Comparison of ENCODE assay signal across 9 cellular contexts in the genomic region with DNA sequence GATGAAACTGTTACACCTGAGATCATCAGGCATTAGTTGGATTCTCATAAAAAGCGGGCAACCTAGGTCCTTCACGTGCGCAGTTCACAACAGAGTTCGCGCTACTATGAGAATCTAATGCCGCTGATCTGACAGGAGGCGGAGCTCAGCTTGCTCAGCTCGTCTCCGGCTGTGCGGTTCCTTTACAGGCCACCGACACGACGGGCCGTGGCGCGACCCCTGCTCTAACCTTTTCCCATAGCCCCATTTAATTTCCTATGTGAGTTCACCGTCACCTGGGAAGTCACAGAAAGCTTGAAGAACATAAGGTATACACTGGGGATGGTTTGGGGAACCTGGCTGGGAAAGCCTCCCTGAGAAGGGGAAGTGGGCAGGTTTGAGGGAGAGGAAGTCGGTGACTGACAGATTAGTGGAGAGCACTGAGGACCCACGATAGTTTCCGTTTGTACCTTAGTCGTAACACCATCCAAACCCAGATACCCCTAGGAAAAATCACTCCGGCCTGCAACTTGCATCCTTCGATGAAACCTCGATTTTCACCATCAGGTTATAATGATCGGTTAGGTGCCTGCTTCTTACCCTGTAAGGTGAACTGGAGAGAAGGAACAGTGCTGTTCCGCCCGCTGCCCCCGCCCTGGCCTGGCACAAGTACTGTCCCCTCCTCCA. TPM values are rescaled to one million over a fixed set of nuclear protein-coding genes. Genes with fewer than 3 reads are reported as not detected.
A peak's percentile ranks its signal among the peaks of the same experiment; 100 is the strongest.
DNase-seq lines count a peak whose midpoint lies in the region; ATAC-seq and TF ChIP-seq lines count a peak whose summit lies in the region.
"Had no signal": no experiment of that assay in that cellular context is flagged by ENCODE, and none has a peak within 500 bp of the region (broad histone marks: within the 10 kb centered on the region; RNA-seq: fewer than 3 reads in every experiment).

No MANE protein-coding gene starts in this region.

- POLR2A ChIA-PET in activated naive CD8-positive, alpha-beta T cell treated with anti-CD3 and anti-CD28 coated beads, Interleukin-2, amount 10 ng/mL, durations not matched to agents 7 days and 5 days (lab: Charles Lee): interaction anchor here (0.6 to 5.0 kb wide), 26 partner anchors 21 to 318 kb away, joined by 3 to 63 read pairs (median 4); a partner anchor contains a TSS

- H3K36me3 ChIP-seq in DOHH2 (ENCODE audit: control insufficient read depth, low read length): peaks cover 11% of the 10 kb centered on the region
- H3K36me3 ChIP-seq in iPS-20b (ENCODE audit: insufficient read depth, low read depth, low read length): peaks cover 6% of the 10 kb centered on the region

- H3K27ac Mint-ChIP-seq in activated naive CD8-positive, alpha-beta T cell treated with anti-CD3 and anti-CD28 coated beads, Interleukin-2, amount 10 ng/mL, durations not matched to agents 7 days and 5 days: peak overlapping the region; percentile 97

- H3K79me2 ChIP-seq in DOHH2 (ENCODE audit: control insufficient read depth, low read length): peaks cover 13% of the 10 kb centered on the region

- peaks cover 25% of the 10 kb centered on the region for H3K4me1 Mint-ChIP-seq in activated naive CD8-positive, alpha-beta T cell treated with anti-CD3 and anti-CD28 coated beads, Interleukin-2, amount 10 ng/mL, durations not matched to agents 7 days and 5 days

- peaks cover 15% of the 10 kb centered on the region for H3K27me3 Mint-ChIP-seq in activated naive CD8-positive, alpha-beta T cell treated with anti-CD3 and anti-CD28 coated beads, Interleukin-2, amount 10 ng/mL, durations not matched to agents 7 days and 5 days

- H3K4me3 ChIP-seq in DOHH2 (ENCODE audit: low read length): peak overlapping the region; percentile 87
- H3K4me3 ChIP-seq in iPS-20b (ENCODE audit: low read length): peak overlapping the region; percentile 61

- H3F3A ChIP-seq in DOHH2 (ENCODE audit: control insufficient read depth, insufficient read depth): peaks cover 14% of the 10 kb centered on the region

- H3K4me1 ChIP-seq in DOHH2 (ENCODE audit: control insufficient read depth, low read length) (peaks cover 40% of the 10 kb centered on the region), iPS-20b (ENCODE audit: insufficient read depth, low read length) (peaks cover 9% of the 10 kb centered on the region)

- no peak for TF ChIP-seq CTCF in DOHH2 (IDR thresholded peaks at IDR 0.05; ENCODE audit: low read depth, low read length, poor library complexity, severe bottlenecking)

- H3K9me3 ChIP-seq in DOHH2 (ENCODE audit: control insufficient read depth, insufficient read depth, low read length) (no peaks in the 10 kb centered on the region), iPS-20b (ENCODE audit: insufficient read depth, low read depth, low read length) (no peaks in the 10 kb centered on the region)

- H4K20me1 ChIP-seq in DOHH2 (ENCODE audit: control insufficient read depth, insufficient read depth, low read depth, low read length): no peaks in the 10 kb centered on the region

- H3K27me3 ChIP-seq in DOHH2 (ENCODE audit: control insufficient read depth, low read length): 0 out of 2 replicates have a peak, but pooled peaks cover 3% of the 10 kb centered on the region
- peaks cover 67% of the 10 kb centered on the region for H3K27me3 ChIP-seq in iPS-20b (ENCODE audit: insufficient read depth, low read length)

- ATAC-seq in HG02678 (IDR thresholded peaks at IDR 0.05; ENCODE audit: unreplicated experiment): peak; percentile 25
- peak; percentile 32 for ATAC-seq in activated naive CD8-positive, alpha-beta T cell treated with anti-CD3 and anti-CD28 coated beads, Interleukin-2, amount 10 ng/mL, durations not matched to agents 7 days and 5 days (ENCODE audit: low read depth)

- intact Hi-C loops in posterior vena cava (cut with DNase I): no loop called here

- peak overlapping the region; percentile 93 for H3K4me3 Mint-ChIP-seq in activated naive CD8-positive, alpha-beta T cell treated with anti-CD3 and anti-CD28 coated beads, Interleukin-2, amount 10 ng/mL, durations not matched to agents 7 days and 5 days

- no peaks in the 10 kb centered on the region for H3K9me2 ChIP-seq in DOHH2 (replicated peaks; ENCODE audit: control insufficient read depth, low read length)

- H3K4me2 ChIP-seq in DOHH2 (ENCODE audit: low read length): peak overlapping the region; percentile 95

- H3K27ac ChIP-seq in DOHH2 (ENCODE audit: low read depth, low read length) (peak overlapping the region; percentile 86), iPS-20b (ENCODE audit: low read length) (no peak overlapping the region)

- no peaks in the 10 kb centered on the region for H3K9me3 Mint-ChIP-seq in activated naive CD8-positive, alpha-beta T cell treated with anti-CD3 and anti-CD28 coated beads, Interleukin-2, amount 10 ng/mL, durations not matched to agents 7 days and 5 days

- H3K9ac ChIP-seq in iPS-20b (ENCODE audit: low read depth, low read length): peak overlapping the region; percentile 1; the same call in 1 of the 2 replicates

- peak; percentile 50 for DNase-seq in SK-N-DZ (ENCODE audit: low spot score)
- DNase-seq in activated naive CD8-positive, alpha-beta T cell treated with anti-CD3 and anti-CD28 coated beads, Interleukin-2, amount 10 ng/mL, durations not matched to agents 7 days and 5 days: peak; percentile 75
- DNase-seq in stimulated activated CD4-positive, alpha-beta T cell treated with anti-CD3 and anti-CD28 coated beads, Interleukin-1b, Interleukin-23, amount 100 ng/mL, for 4 hours (ENCODE audit: low read depth in 2 of 2): peak; percentile 37 to 41
- DNase-seq in NCI-H226: no peak
- no peak for DNase-seq in posterior vena cava (ENCODE audit: low spot score)

- peaks cover 2% of the 10 kb centered on the region for H3K36me3 Mint-ChIP-seq in activated naive CD8-positive, alpha-beta T cell treated with anti-CD3 and anti-CD28 coated beads, Interleukin-2, amount 10 ng/mL, durations not matched to agents 7 days and 5 days

RNA-seq across cellular contexts. Expression of a gene that starts 2.8 kb away (rescaled TPM):
- polyA plus RNA-seq in SK-N-DZ (2014; cell fraction: cytosol; rRNA removed): 147 and 171 TPM in 2 replicates
- polyA plus RNA-seq in SK-N-DZ (2014; cell fraction: nucleus; rRNA removed): 254 and 291 TPM in 2 replicates
- 10 to 100 TPM; 65.0 to 67.0 TPM for total RNA-seq in activated naive CD8-positive, alpha-beta T cell treated with anti-CD3 and anti-CD28 coated beads, Interleukin-2, amount 10 ng/mL, durations not matched to agents 7 days and 5 days
- 10 to 100 TPM; 29.5 to 35.3 TPM for total RNA-seq in posterior vena cava

RNA-seq across cellular contexts. Expression of a gene that starts 11.9 kb away (rescaled TPM):
- polyA plus RNA-seq in SK-N-DZ (2014; cell fraction: cytosol; rRNA removed): 0.35 and 1.1 TPM in 2 replicates
- polyA plus RNA-seq in SK-N-DZ (2014; cell fraction: nucleus; rRNA removed): 0.11 and 0.94 TPM in 2 replicates
- not detected for total RNA-seq in activated naive CD8-positive, alpha-beta T cell treated with anti-CD3 and anti-CD28 coated beads, Interleukin-2, amount 10 ng/mL, durations not matched to agents 7 days and 5 days
- total RNA-seq in posterior vena cava: not detected
- total RNA-seq: M059J had no signal

RNA-seq across cellular contexts. Expression of a gene that starts 24.8 kb away (rescaled TPM):
- polyA plus RNA-seq in SK-N-DZ (2014; cell fraction: cytosol; rRNA removed): 99.9 and 106 TPM in 2 replicates
- polyA plus RNA-seq in SK-N-DZ (2014; cell fraction: nucleus; rRNA removed): 62.8 and 70.8 TPM in 2 replicates
- 10 to 100 TPM; 44.8 to 51.2 TPM for total RNA-seq in activated naive CD8-positive, alpha-beta T cell treated with anti-CD3 and anti-CD28 coated beads, Interleukin-2, amount 10 ng/mL, durations not matched to agents 7 days and 5 days
- total RNA-seq in posterior vena cava: 10 to 100 TPM; 35.6 to 37.8 TPM

RNA-seq across cellular contexts. Expression of a gene that starts 28.9 kb away (rescaled TPM):
- polyA plus RNA-seq in SK-N-DZ (2014; cell fraction: cytosol; rRNA removed): 675 and 816 TPM in 2 replicates
- polyA plus RNA-seq in SK-N-DZ (2014; cell fraction: nucleus; rRNA removed): 822 and 978 TPM in 2 replicates
- 100 to 1,000 TPM; 388 to 425 TPM for total RNA-seq in activated naive CD8-positive, alpha-beta T cell treated with anti-CD3 and anti-CD28 coated beads, Interleukin-2, amount 10 ng/mL, durations not matched to agents 7 days and 5 days
- total RNA-seq in posterior vena cava: 100 to 1,000 TPM; 473 to 486 TPM

RNA-seq across cellular contexts. Expression of a gene that starts 55.7 kb away (rescaled TPM):
- 28.3 and 37.7 TPM in 2 replicates for polyA plus RNA-seq in SK-N-DZ (2014; cell fraction: cytosol; rRNA removed)
- polyA plus RNA-seq in SK-N-DZ (2014; cell fraction: nucleus; rRNA removed): 20.2 and 29.3 TPM in 2 replicates
- 10 to 100 TPM; 88.7 to 96.2 TPM for total RNA-seq in activated naive CD8-positive, alpha-beta T cell treated with anti-CD3 and anti-CD28 coated beads, Interleukin-2, amount 10 ng/mL, durations not matched to agents 7 days and 5 days
- total RNA-seq in posterior vena cava: 10 to 100 TPM; 55.1 to 59.9 TPM

Comparison
In these comparisons a context has a peak if more than half of its experiments do, and no peak if none do; other contexts are left out.
1. DNase-seq: peak in SK-N-DZ (single experiment), activated naive CD8-positive, alpha-beta T cell treated with anti-CD3 and anti-CD28 coated beads, Interleukin-2, amount 10 ng/mL, durations not matched to agents 7 days and 5 days (single experiment) and stimulated activated CD4-positive, alpha-beta T cell treated with anti-CD3 and anti-CD28 coated beads, Interleukin-1b, Interleukin-23, amount 100 ng/mL, for 4 hours (2 of 2); none in NCI-H226 (single experiment) and posterior vena cava (single experiment).